In genomic region chr4:185754961-185755360, GRCh38 we compare ENCODE assay signal across 16 cellular contexts. TPM values are rescaled to one million over a fixed set of nuclear protein-coding genes. Genes with fewer than 3 reads are reported as not detected.
DNase-seq lines count a peak whose midpoint lies in the region; ATAC-seq, FAIRE-seq and TF ChIP-seq lines count a peak whose summit lies in the region.
"Had no signal": no experiment of that assay in that cellular context is flagged by ENCODE, and none has a peak within 500 bp of the region (broad histone marks: within the 10 kb centered on the region; RNA-seq: fewer than 3 reads in every experiment).

No MANE protein-coding gene starts in this region.

- TF ChIP-seq RAD21 in HepG2 (CRISPR knock-in tag; IDR thresholded peaks at IDR 0.05), result no peak

- in situ Hi-C loops in HepG2 (cut with HindIII; ENCODE audit: extremely low pct_ligation_motif_present, low pct_unique_long_range_greater_than_20kb), result no loop called here

- ATAC-seq in right lobe of liver (peak in 3 of 4 donors; percentile 36 to 71 (median 38)), HepG2 (no peak), PC-3 (peak; percentile 56), left ventricle myocardium superior (peak; percentile 30), GM19463 (IDR thresholded peaks at IDR 0.05; ENCODE audit: unreplicated experiment) (no peak)
- ATAC-seq in activated T-helper 17 cell treated with anti-CD3 and anti-CD28 coated beads, Interleukin-2, amount 50 U/mL, for 72 hours (replicated peaks), result no peak

- DNase-seq in right lobe of liver (no peak), HepG2 (ENCODE audit: low spot score) (no peak), PC-3 (peak; percentile 90), left ventricle myocardium superior (no peak), GM20000 (ENCODE audit: low spot score) (no peak), NCI-H524 (lab: John Stamatoyannopoulos, UW) (no peak)
- DNase-seq: AML-193; NCI-H1930; NK-92 treated with Interleukin-12 subunit alpha and Interleukin-12 subunit beta, amount 100 ng/mL, for 24 hours had no signal

- no peaks in the 10 kb centered on the region for H3K9me2 ChIP-seq in PC-3 (replicated peaks; ENCODE audit: low read length)

- no TSS peak for BruUV-seq in HepG2 (replicated peaks; lab: Mats Ljungman, UMichigan)
- BruUV-seq in PC-3 (replicated peaks; lab: Mats Ljungman, UMichigan), result no TSS peak

- peaks cover 19% of the 10 kb centered on the region for H3K79me2 ChIP-seq in HepG2 (ENCODE audit: insufficient read depth, low read length)
- H3K79me2 ChIP-seq in PC-3 (ENCODE audit: low read length), result no peaks in the 10 kb centered on the region

- H3K36me3 ChIP-seq in right lobe of liver (no peaks in the 10 kb centered on the region), HepG2 (replicated peaks in 1 of 2; ENCODE audit: control insufficient read depth in 1 of 2, insufficient read depth in 2 of 2, low read length in 2 of 2) (peaks cover 2 to 11% of the 10 kb centered on the region in 2 experiments; a peak in 3 of 5 replicates), PC-3 (ENCODE audit: low read depth, low read length) (no peaks in the 10 kb centered on the region)

- TF ChIP-seq EP300 in HepG2 (IDR thresholded peaks at IDR 0.05; ENCODE audit: low read depth in 2 of 2, low read length in 2 of 2) (no peak), HepG2 (CRISPR knock-in tag; IDR thresholded peaks at IDR 0.05; ENCODE audit: borderline replicate concordance) (no peak)

- H3K4me2 ChIP-seq in HepG2 (ENCODE audit: low read depth, low read length), result no peak overlapping the region
- peak overlapping the region; percentile 8; the same call in 1 of the 2 replicates for H3K4me2 ChIP-seq in PC-3 (ENCODE audit: low read length)

- H3K4me3 ChIP-seq in right lobe of liver (no peak overlapping the region), HepG2 (replicated peaks in 1 of 3; ENCODE audit: insufficient read depth in 1 of 3, low read depth in 2 of 3, low read length in 3 of 3) (no peak overlapping the region), PC-3 (ENCODE audit: low read length) (no peak overlapping the region)

- H3K9me3 ChIP-seq in right lobe of liver (no peaks in the 10 kb centered on the region), HepG2 (ENCODE audit: low read length) (no peaks in the 10 kb centered on the region), PC-3 (ENCODE audit: low read length) (no peaks in the 10 kb centered on the region)

- H3K27ac Mint-ChIP-seq in activated T-helper 17 cell treated with anti-CD3 and anti-CD28 coated beads, Interleukin-2, amount 50 U/mL, for 72 hours, result no peak overlapping the region
- H3K27ac Mint-ChIP-seq: CD14-positive monocyte, IgD-negative memory B cell had no signal

- no peak overlapping the region for H3K4me3 Mint-ChIP-seq in activated T-helper 17 cell treated with anti-CD3 and anti-CD28 coated beads, Interleukin-2, amount 50 U/mL, for 72 hours
- H3K4me3 Mint-ChIP-seq: CD14-positive monocyte, IgD-negative memory B cell had no signal

- H3K27ac ChIP-seq in right lobe of liver (no peak overlapping the region), HepG2 (ENCODE audit: extremely low read length, insufficient read depth, low read length) (no peak overlapping the region), PC-3 (ENCODE audit: low read length) (peak overlapping the region; percentile 35; the same call in 1 of the 2 replicates)
- H3K27ac ChIP-seq: RWPE1 had no signal

- H3K27me3 ChIP-seq in right lobe of liver (no peaks in the 10 kb centered on the region), HepG2 (ENCODE audit: control insufficient read depth in 1 of 2, insufficient read depth in 2 of 2, low read length in 2 of 2) (no peaks in the 10 kb centered on the region), PC-3 (ENCODE audit: low read length) (no peaks in the 10 kb centered on the region)

- no peaks in the 10 kb centered on the region for H3F3A ChIP-seq in PC-3 (ENCODE audit: low read length, unreplicated experiment)

- H3K27me3 Mint-ChIP-seq in activated T-helper 17 cell treated with anti-CD3 and anti-CD28 coated beads, Interleukin-2, amount 50 U/mL, for 72 hours, result peaks cover 12% of the 10 kb centered on the region

- no peak for TF ChIP-seq CTCF in right lobe of liver (IDR thresholded peaks at IDR 0.05)
- no peak for TF ChIP-seq CTCF in HepG2 (CRISPR knock-in tag; IDR thresholded peaks at IDR 0.05)
- no peak for TF ChIP-seq CTCF in PC-3 (conservative IDR thresholded peaks at IDR 0.05; ENCODE audit: low read depth, low read length)
- TF ChIP-seq CTCF in GM20000 (IDR thresholded peaks at IDR 0.05; ENCODE audit: extremely low read depth, missing control alignments), result no peak

- H3K4me1 ChIP-seq in right lobe of liver (peaks cover 0 to 5% (median 0%) of the 10 kb centered on the region in 4 donors), HepG2 (ENCODE audit: insufficient read depth, low read length) (peaks cover 17% of the 10 kb centered on the region), PC-3 (ENCODE audit: insufficient read depth, low read length) (peaks cover 12% of the 10 kb centered on the region)

- no peak overlapping the region for H3K9ac ChIP-seq in HepG2 (ENCODE audit: insufficient read depth, low read depth, low read length)
- H3K9ac ChIP-seq in PC-3 (ENCODE audit: low read length), result no peak overlapping the region

- CTCF ChIA-PET in HepG2 (lab: Yijun Ruan, JAX; ENCODE audit: low intra/inter-chr PET ratio, low total read pairs) (no interaction called here), PC-3 (lab: Charles Lee) (no interaction called here)

- H3K4me1 Mint-ChIP-seq in activated T-helper 17 cell treated with anti-CD3 and anti-CD28 coated beads, Interleukin-2, amount 50 U/mL, for 72 hours, result no peaks in the 10 kb centered on the region
- H3K4me1 Mint-ChIP-seq: CD14-positive monocyte had no signal

- 52% methylated on average over 2 of the region's 3 CpGs for WGBS in right lobe of liver (ENCODE audit: insufficient coverage, low coverage, low lambda C conversion rate, missing lambda C conversion rate)
- WGBS in HepG2 (ENCODE audit: low lambda C conversion rate), result 97% methylated on average over 3 of the region's 3 CpGs

- H4K20me1 ChIP-seq in HepG2 (ENCODE audit: insufficient read depth, low read length) (no peaks in the 10 kb centered on the region), PC-3 (ENCODE audit: low read length) (no peaks in the 10 kb centered on the region)

- POLR2A ChIA-PET in HepG2 (lab: Yijun Ruan, JAX) (no interaction called here), PC-3 (lab: Charles Lee; ENCODE audit: unreplicated experiment) (no interaction called here)

- intact Hi-C loops in right lobe of liver (cut with DNase I), result no loop called here
- intact Hi-C loops in HepG2 (cut with micrococcal nuclease; ENCODE audit: unreplicated experiment), result no loop called here
- intact Hi-C loops in PC-3 (cut with micrococcal nuclease), result no loop called here
- intact Hi-C loops in left ventricle myocardium superior (cut with micrococcal nuclease), result no loop called here

- no peak for FAIRE-seq in HepG2 (lab: Jason Lieb, UNC)
- FAIRE-seq: GM19239, H54 had no signal

- TF ChIP-seq POLR2A in right lobe of liver (IDR thresholded peaks at IDR 0.05), result no peak
- TF ChIP-seq POLR2A in HepG2 (IDR thresholded peaks at IDR 0.05; ENCODE audit: insufficient read depth in 1 of 2, low read depth in 2 of 2, low read length in 2 of 2), result no peak

- H3K36me3 Mint-ChIP-seq in activated T-helper 17 cell treated with anti-CD3 and anti-CD28 coated beads, Interleukin-2, amount 50 U/mL, for 72 hours (ENCODE audit: low read depth), result no peaks in the 10 kb centered on the region
- H3K36me3 Mint-ChIP-seq: CD14-positive monocyte, IgD-negative memory B cell had no signal

- no peak overlapping the region for H2AFZ ChIP-seq in HepG2 (ENCODE audit: low read length)
- H2AFZ ChIP-seq in PC-3 (ENCODE audit: low read length), result no peak overlapping the region

- H3K9me3 Mint-ChIP-seq in activated T-helper 17 cell treated with anti-CD3 and anti-CD28 coated beads, Interleukin-2, amount 50 U/mL, for 72 hours, result peaks cover 3% of the 10 kb centered on the region

TF ChIP-seq in HepG2, 621 proteins besides CTCF, POLR2A, EP300 and RAD21 (continues in another document):
- TF ChIP-seq ELF4 (CRISPR knock-in tag; IDR thresholded peaks at IDR 0.05; ENCODE audit: borderline replicate concordance), result no peak

RNA-seq across cellular contexts. Expression of gene SORBS2, which starts 57.0 kb away (rescaled TPM):
- total RNA-seq in right lobe of liver (100 to 1,000 TPM in 4 of 6 experiments, 10 to 100 TPM in 2; 60.8 to 144 (median 107) TPM), HepG2 (2016; rRNA removed; fragmentation: Illumina TruSeq; extraction: Trizol) (25.0 and 29.0 TPM in 2 replicates), PC-3 (2014; rRNA removed) (3.1 and 3.6 TPM in 2 replicates), left ventricle myocardium superior (911 TPM)
- 7.2 and 7.3 TPM in 2 replicates for total RNA-seq in HepG2 (2016; cell fraction: cytosol; rRNA removed; fragmentation: Illumina TruSeq; extraction: Trizol; ENCODE audit: low read depth)
- 26.0 and 26.2 TPM in 2 replicates for total RNA-seq in HepG2 (2016; cell fraction: insoluble cytoplasmic fraction; rRNA removed; fragmentation: Illumina TruSeq; extraction: Trizol)
- 12.8 and 16.4 TPM in 2 replicates for total RNA-seq in HepG2 (2016; cell fraction: membrane; rRNA removed; fragmentation: Illumina TruSeq; extraction: Trizol)
- 62.8 and 62.9 TPM in 2 replicates for total RNA-seq in HepG2 (2016; cell fraction: nucleus; rRNA removed; fragmentation: Illumina TruSeq; extraction: Trizol)
- polyA plus RNA-seq in HepG2 (2011; rRNA removed), result 55.9 and 80.5 TPM in 2 replicates
- 38.4 and 48.7 TPM in 2 replicates for polyA plus RNA-seq in HepG2 (2011; cell fraction: cytosol; rRNA removed)
- polyA plus RNA-seq in HepG2 (2011; cell fraction: nucleus; rRNA removed), result 61.7 and 83.9 TPM in 2 replicates
- 34.7 and 45.4 TPM in 2 replicates for polyA plus RNA-seq in HepG2 (2012)
- polyA plus RNA-seq in HepG2 (2016; cell fraction: cytosol; fragmentation: Illumina TruSeq; extraction: Trizol; ENCODE audit: low read depth), result 1.7 and 2.6 TPM in 2 replicates
- polyA plus RNA-seq in HepG2 (2016; cell fraction: insoluble cytoplasmic fraction; fragmentation: Illumina TruSeq; extraction: Trizol; ENCODE audit: low read depth), result 29.6 and 32.7 TPM in 2 replicates
- 9.9 and 11.6 TPM in 2 replicates for polyA plus RNA-seq in HepG2 (2016; cell fraction: membrane; fragmentation: Illumina TruSeq; extraction: Trizol; ENCODE audit: low read depth)
- 27.2 and 29.5 TPM in 2 replicates for polyA plus RNA-seq in HepG2 (2016; cell fraction: nucleus; fragmentation: Illumina TruSeq; extraction: Trizol; ENCODE audit: insufficient read depth, low read depth)
- polyA minus RNA-seq in HepG2 (2011; rRNA and poly(A)+ RNA removed; ENCODE audit: low replicate concordance), result 11.3 and 137 TPM in 2 replicates
- polyA minus RNA-seq in HepG2 (2011; cell fraction: cytosol; rRNA and poly(A)+ RNA removed), result 39.1 and 42.7 TPM in 2 replicates
- polyA minus RNA-seq in HepG2 (2011; cell fraction: nucleus; rRNA and poly(A)+ RNA removed), result 166 and 180 TPM in 2 replicates
- not detected for total RNA-seq in activated T-helper 17 cell treated with anti-CD3 and anti-CD28 coated beads, Interleukin-2, amount 50 U/mL, for 72 hours
- polyA plus RNA-seq: CD14-positive monocyte, IgD-negative memory B cell had no signal

Comparison
In these comparisons a context has a peak if more than half of its experiments do, and no peak if none do; other contexts are left out.
1. ATAC-seq: peak in right lobe of liver (3 of 4), PC-3 (single experiment) and left ventricle myocardium superior (single experiment); none in HepG2 (single experiment), activated T-helper 17 cell treated with anti-CD3 and anti-CD28 coated beads, Interleukin-2, amount 50 U/mL, for 72 hours (single experiment) and GM19463 (single experiment).